In genomic region chr3:124832782-124833709, GRCh38 we compare ENCODE assay signal across 13 cellular contexts. TPM values are rescaled to one million over a fixed set of nuclear protein-coding genes. Genes with fewer than 3 reads are reported as not detected.
DNase-seq lines count a peak whose midpoint lies in the region; ATAC-seq and TF ChIP-seq lines count a peak whose summit lies in the region.
"Had no signal": no experiment of that assay in that cellular context is flagged by ENCODE, and none has a peak within 500 bp of the region (broad histone marks: within the 10 kb centered on the region; RNA-seq: fewer than 3 reads in every experiment).

No MANE protein-coding gene starts in this region.

- TF ChIP-seq CTCF in BJ (IDR thresholded peaks at IDR 0.05; ENCODE audit: insufficient read depth, low read depth, low read length), result no peak
- TF ChIP-seq CTCF in fibroblast of villous mesenchyme (IDR thresholded peaks at IDR 0.05; ENCODE audit: insufficient read depth, low read depth, low read length), result no peak
- no peak for TF ChIP-seq CTCF in gastrocnemius medialis (IDR thresholded peaks at IDR 0.05 in 4 of 5, conservative IDR thresholded peaks at IDR 0.05 in 1 of 5)
- TF ChIP-seq CTCF in lower leg skin (IDR thresholded peaks at IDR 0.05), result no peak

- 70 to 76% methylated on average over 1 of the region's 1 CpG for WGBS in lower leg skin, 2 donors

- H3K4me3 ChIP-seq in BJ (ENCODE audit: low read depth, low read length) (no peak overlapping the region), fibroblast of villous mesenchyme (ENCODE audit: low read depth, low read length) (no peak overlapping the region), gastrocnemius medialis (no peak overlapping the region), lower leg skin (ENCODE audit: low read depth, poor library complexity, severe bottlenecking) (no peak overlapping the region)
- H3K4me3 ChIP-seq: pancreas had no signal

- in situ Hi-C loops in gastrocnemius medialis (cut with MboI; ENCODE audit: low sequenced_read_pairs in 4 of 4), result loop anchor here in 1 of 4 donors (10.0 kb wide), 1 partner anchor 52 kb away; the partner anchor contains the start of gene ITGB5

- peaks cover 33 to 37% of the 10 kb centered on the region in 2 donors for H3K4me1 ChIP-seq in gastrocnemius medialis

- DNase-seq in BJ (ENCODE audit: low read depth), result peak; percentile 81
- DNase-seq in fibroblast of villous mesenchyme (ENCODE audit: low read depth), result peak; percentile 94
- no peak for DNase-seq in gastrocnemius medialis
- DNase-seq in DMS153 treated with DMSO at 0.1 percent for 48 hours (lab: John Stamatoyannopoulos, UW; ENCODE audit: unreplicated experiment), result no peak
- no peak for DNase-seq in lower leg skin (ENCODE audit: low spot score in 2 of 2)
- no peak for DNase-seq in activated CD8-positive, alpha-beta memory T cell treated with anti-CD3 and anti-CD28 coated beads for 24 hours
- DNase-seq: activated T-cell treated with anti-CD3 and anti-CD28 coated beads, Interleukin-2, amount 50 U/mL, for 72 hours; DMS 273 treated with DMSO at 0.1 percent for 48 hours; NCI-H446 treated with DMSO at 0.1 percent for 48 hours; pancreas; T1000 had no signal

- H3K27me3 ChIP-seq in BJ (ENCODE audit: control insufficient read depth, insufficient read depth, low read length), result no peaks in the 10 kb centered on the region
- H3K27me3 ChIP-seq in gastrocnemius medialis, result no peaks in the 10 kb centered on the region
- H3K27me3 ChIP-seq: pancreas had no signal

- no peaks in the 10 kb centered on the region for H3K9me3 ChIP-seq in gastrocnemius medialis
- H3K9me3 ChIP-seq: pancreas had no signal

- POLR2A ChIA-PET in BJ (lab: Charles Lee), result interaction anchor here (0.5 to 0.6 kb wide), 4 partner anchors 62 to 1017 kb away, joined by 5 to 8 read pairs (median 6); partner anchors contain the start of gene UMPS

- TF ChIP-seq POLR2A in gastrocnemius medialis (IDR thresholded peaks at IDR 0.05) (no peak), lower leg skin (IDR thresholded peaks at IDR 0.05) (no peak)

- H3K36me3 ChIP-seq in BJ (ENCODE audit: control insufficient read depth, insufficient read depth, low read length) (peaks cover 4% of the 10 kb centered on the region; the same call in 1 of the 2 replicates), gastrocnemius medialis (no peaks in the 10 kb centered on the region)
- H3K36me3 ChIP-seq: pancreas had no signal

- intact Hi-C loops in gastrocnemius medialis (cut with DNase I; ENCODE audit: low total_unique reads) (no loop called here), lower leg skin (cut with DNase I; ENCODE audit: low total_unique reads) (no loop called here)

- CTCF ChIA-PET in BJ (lab: Yijun Ruan, JAX), result interaction anchor here (0.6 to 2.1 kb wide), 3 partner anchors 12 to 68 kb away, joined by 4 read pairs; no protein-coding TSS in a partner anchor

- peak overlapping the region; percentile 35 to 87 (median 66) for H3K27ac ChIP-seq in gastrocnemius medialis

- peak; percentile 57 for ATAC-seq in SK-N-SH treated with all-trans-retinoic acid at 6 μM for 48 hours
- ATAC-seq in gastrocnemius medialis, result no peak
- ATAC-seq in HG02678 (IDR thresholded peaks at IDR 0.05; ENCODE audit: unreplicated experiment), result no peak
- ATAC-seq: activated T-cell treated with anti-CD3 and anti-CD28 coated beads, Interleukin-2, amount 50 U/mL, for 72 hours had no signal

TF ChIP-seq in SK-N-SH treated with all-trans-retinoic acid at 6 μM for 48 hours, 23 proteins besides CTCF, POLR2A, EP300 and RAD21:
- no peak for TF ChIP-seq TCF4 (CRISPR knock-in tag; IDR thresholded peaks at IDR 0.05; ENCODE audit: borderline replicate concordance)
- peak; percentile 26; the same call in 1 of the 2 replicates for TF ChIP-seq ISL1 (CRISPR knock-in tag; IDR thresholded peaks at IDR 0.05)
- no peak for TF ChIP-seq ZNF565 (CRISPR knock-in tag; conservative IDR thresholded peaks at IDR 0.05; ENCODE audit: low read depth)
- TF ChIP-seq ZNF8 (CRISPR knock-in tag; IDR thresholded peaks at IDR 0.05), result no peak

RNA-seq across cellular contexts. Expression of gene ITGB5, which starts 54.1 kb away (rescaled TPM):
- polyA plus RNA-seq in BJ (2011; rRNA removed), result 223 and 393 TPM in 2 replicates
- polyA minus RNA-seq in BJ (2011; rRNA and poly(A)+ RNA removed), result 228 and 302 TPM in 2 replicates
- total RNA-seq in fibroblast of villous mesenchyme, result 229 and 231 TPM in 2 replicates
- total RNA-seq in gastrocnemius medialis, result 100 to 1,000 TPM in 1 of 4 donors, 10 to 100 TPM in 3; 35.2 to 101 (median 71.3) TPM
- total RNA-seq in lower leg skin, result 100 to 1,000 TPM; 210 to 414 (median 286) TPM

Comparison
In these comparisons a context has a peak if more than half of its experiments do, and no peak if none do; other contexts are left out.
1. DNase-seq: peak in BJ (single experiment) and fibroblast of villous mesenchyme (single experiment); none in gastrocnemius medialis (0 of 2), DMS153 treated with DMSO at 0.1 percent for 48 hours (single experiment), lower leg skin (0 of 2) and activated CD8-positive, alpha-beta memory T cell treated with anti-CD3 and anti-CD28 coated beads for 24 hours (single experiment).